ENCODE assay signal across 1 cellular context in genomic region chr1:9360371-9361064, GRCh38.
TF ChIP-seq lines count a peak whose summit lies in the region.

No MANE protein-coding gene starts in this region.

TF ChIP-seq in GM23338, 12 proteins besides CTCF, POLR2A, EP300 and RAD21:
- TF ChIP-seq ZNF462 (CRISPR knock-in tag; IDR thresholded peaks at IDR 0.05) (no peak), ETS1 (IDR thresholded peaks at IDR 0.05) (no peak), POLR2AphosphoS5 (IDR thresholded peaks at IDR 0.05; ENCODE audit: low read depth) (no peak)
